Comparison of ENCODE assay signal across 17 cellular contexts in the genomic region with DNA sequence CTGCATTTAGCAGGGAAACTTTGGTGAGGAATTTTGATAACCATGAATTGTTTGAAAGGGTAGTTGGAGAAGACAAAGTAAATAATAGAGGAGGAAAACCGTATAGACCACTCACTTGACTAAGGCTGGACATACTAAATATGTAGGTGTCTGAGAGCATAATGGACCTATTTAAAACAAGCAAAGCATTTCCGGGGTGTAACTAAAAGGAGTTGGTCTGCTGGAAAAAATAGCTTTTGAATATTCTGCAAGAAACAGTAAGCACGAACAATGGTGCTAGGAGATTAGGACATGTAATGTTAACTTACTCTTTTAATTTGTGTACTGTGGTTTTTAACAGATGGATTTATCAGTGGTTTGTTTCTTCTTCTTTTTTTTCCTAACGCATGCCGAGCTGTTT.
"Had no signal": no experiment of that assay in that cellular context is flagged by ENCODE, and none has a peak within 500 bp of the region (broad histone marks: within the 10 kb centered on the region; RNA-seq: fewer than 3 reads in every experiment).

No MANE protein-coding gene starts in this region.

- H3K4me3 Mint-ChIP-seq: activated B cell treated with CpG ODN at 0.5 μM for 24 hours; activated naive CD8-positive, alpha-beta T cell treated with anti-CD3 and anti-CD28 coated beads for 36 hours; activated T-helper 1 cell treated with anti-CD3 and anti-CD28 coated beads, Interleukin-12 subunit alpha, Interleukin-12 subunit beta, Interleukin-2, Interleukin-4 antibody, amounts not matched to agents 30 ng/mL and 10 ng/mL and 1 ng/mL, durations not matched to agents 14 hours and 24 hours and 36 hours; endodermal cell; T-helper 17 cell had no signal

- H3K9me3 Mint-ChIP-seq: activated B cell treated with CpG ODN at 0.5 μM for 24 hours; activated naive CD8-positive, alpha-beta T cell treated with anti-CD3 and anti-CD28 coated beads for 36 hours; activated T-helper 1 cell treated with anti-CD3 and anti-CD28 coated beads, Interleukin-12 subunit alpha, Interleukin-12 subunit beta, Interleukin-2, Interleukin-4 antibody, amounts not matched to agents 30 ng/mL and 10 ng/mL and 1 ng/mL, durations not matched to agents 14 hours and 24 hours and 36 hours; endodermal cell had no signal

- H3K27me3 Mint-ChIP-seq: activated B cell treated with CpG ODN at 0.5 μM for 24 hours; activated naive CD8-positive, alpha-beta T cell treated with anti-CD3 and anti-CD28 coated beads for 36 hours had no signal

- ATAC-seq: T-helper 17 cell had no signal

- H3K36me3 Mint-ChIP-seq: activated naive CD8-positive, alpha-beta T cell treated with anti-CD3 and anti-CD28 coated beads for 36 hours had no signal

- DNase-seq: activated B cell treated with CpG ODN at 0.5 μM for 24 hours; activated CD4-positive, alpha-beta T cell treated with anti-CD3 and anti-CD28 coated beads, Interleukin-2, amount 50 U/mL, for 1 hour; activated CD8-positive, alpha-beta memory T cell treated with anti-CD3 and anti-CD28 coated beads for 24 hours; activated naive CD8-positive, alpha-beta T cell treated with anti-CD3 and anti-CD28 coated beads for 36 hours; amygdala; endodermal cell; erythroblast; islet precursor cell; posterior cingulate gyrus; stimulated activated CD4-positive, alpha-beta T cell treated with anti-CD3 and anti-CD28 coated beads, Interleukin-4, amount 100 ng/mL, for 24 hours; stimulated activated naive CD4-positive, alpha-beta T cell; substantia nigra; T-helper 17 cell; trophoblast cell had no signal

- H3K36me3 ChIP-seq: right atrium auricular region had no signal

- H3K4me1 ChIP-seq: right atrium auricular region had no signal

- H3K4me1 Mint-ChIP-seq: activated naive CD8-positive, alpha-beta T cell treated with anti-CD3 and anti-CD28 coated beads for 36 hours; T-helper 17 cell had no signal

- H3K27me3 ChIP-seq: right atrium auricular region had no signal

- H3K9me3 ChIP-seq: right atrium auricular region had no signal

- H3K27ac Mint-ChIP-seq: activated B cell treated with CpG ODN at 0.5 μM for 24 hours; activated naive CD8-positive, alpha-beta T cell treated with anti-CD3 and anti-CD28 coated beads for 36 hours; activated T-helper 1 cell treated with anti-CD3 and anti-CD28 coated beads, Interleukin-12 subunit alpha, Interleukin-12 subunit beta, Interleukin-2, Interleukin-4 antibody, amounts not matched to agents 30 ng/mL and 10 ng/mL and 1 ng/mL, durations not matched to agents 14 hours and 24 hours and 36 hours; endodermal cell; T-helper 17 cell had no signal

- H3K4me3 ChIP-seq: lung, right atrium auricular region had no signal

- H3K27ac ChIP-seq: right atrium auricular region had no signal
